Comparison of ENCODE assay signal across 8 cellular contexts in genomic region chr6:53725791-53726575, GRCh38.
DNase-seq lines count a peak whose midpoint lies in the region; ATAC-seq and TF ChIP-seq lines count a peak whose summit lies in the region.

No MANE protein-coding gene starts in this region.

- no peaks in the 10 kb centered on the region for H3K36me3 ChIP-seq in lung (ENCODE audit: control insufficient read depth in 2 of 2, insufficient read depth in 2 of 2, low read length in 2 of 2)

- H3K4me1 ChIP-seq in lung (ENCODE audit: control insufficient read depth in 2 of 2, insufficient read depth in 2 of 2, low read length in 2 of 2), result no peaks in the 10 kb centered on the region

- ATAC-seq in GM19324 (IDR thresholded peaks at IDR 0.05; ENCODE audit: low FRiP score, unreplicated experiment) (peak; percentile 60), HG03439 (IDR thresholded peaks at IDR 0.05; ENCODE audit: unreplicated experiment) (peak; percentile 80), lung (ENCODE audit: insufficient read depth, low FRiP score) (peak; percentile 79)

- 40 to 41% methylated on average over 18 of the region's 18 CpGs for whole genome bisulfite sequencing in lung, 2 donors

- H3K27me3 ChIP-seq in lung (ENCODE audit: control insufficient read depth, insufficient read depth), result no peaks in the 10 kb centered on the region

- DNase-seq in NCI-H69 (lab: John Stamatoyannopoulos, UW) (peak; percentile 85), dedifferentiated amniotic fluid mesenchymal stem cell (ENCODE audit: extremely low spot score) (peak; percentile 43), lung (ENCODE audit: low spot score) (peak; percentile 67)
- DNase-seq in activated CD4-positive, alpha-beta T cell treated with anti-CD3 and anti-CD28 coated beads, Interleukin-2, amount 50 U/mL, for 24 hours (ENCODE audit: low read depth in 1 of 2, low spot score in 1 of 2), result peak; percentile 56 to 73
- peak; percentile 67 for DNase-seq in stimulated activated CD8-positive, alpha-beta memory T cell treated with anti-CD3 and anti-CD28 coated beads, Interleukin-15, amount 100 ng/mL, for 24 hours (ENCODE audit: low read depth)

- H3K9me3 ChIP-seq in lung (ENCODE audit: control insufficient read depth in 2 of 2, insufficient read depth in 1 of 2, low read length in 1 of 2), result no peaks in the 10 kb centered on the region

- no peak overlapping the region for H3K4me3 ChIP-seq in lung

- TF ChIP-seq CTCF in C4-2B (conservative IDR thresholded peaks at IDR 0.05), result peak; percentile 99
- peak; percentile 78 for TF ChIP-seq CTCF in lung (IDR thresholded peaks at IDR 0.05; ENCODE audit: control extremely low read depth, extremely low read depth)

- H3K27ac ChIP-seq in C4-2B (no peak overlapping the region), lung (ENCODE audit: low read depth in 1 of 2, low read length in 1 of 2) (no peak overlapping the region)
